In genomic region chr7:99969813-99970212, GRCh38 we compare ENCODE assay signal across 9 cellular contexts. TPM values are rescaled to one million over a fixed set of nuclear protein-coding genes. Genes with fewer than 3 reads are reported as not detected.
"Had no signal": no experiment of that assay in that cellular context is flagged by ENCODE, and none has a peak within 500 bp of the region (broad histone marks: within the 10 kb centered on the region; RNA-seq: fewer than 3 reads in every experiment).

No MANE protein-coding gene starts in this region.

RNA-seq across cellular contexts. Expression of gene AZGP1, which starts 6.0 kb away (rescaled TPM):
- total RNA-seq: activated CD8-positive, alpha-beta T cell treated with anti-CD3 and anti-CD28 coated beads for 36 hours; activated naive CD8-positive, alpha-beta T cell treated with anti-CD3 and anti-CD28 coated beads for 36 hours; activated T-cell treated with anti-CD3 and anti-CD28 coated beads, Interleukin-2, amount 50 U/mL, for 72 hours; activated T-helper 2 cell treated with anti-CD3 and anti-CD28 coated beads, Interferon-gamma antibody, Interleukin-2, Interleukin-4, amounts not matched to agents 10 μg/mL and 5 μg/mL and 100 μg/mL, durations not matched to agents 14 hours and 24 hours and 36 hours; NCI-H460 had no signal

RNA-seq across cellular contexts. Expression of gene GJC3, which starts 40.4 kb away (rescaled TPM):
- total RNA-seq: cardiac septum, MCF 10A, NCI-H460, Peyer's patch had no signal

RNA-seq across cellular contexts. Expression of gene TRIM4, which starts 50.5 kb away (rescaled TPM):
- total RNA-seq: SK-MEL-5 had no signal
